Comparison of ENCODE assay signal across 22 cellular contexts in the genomic region with DNA sequence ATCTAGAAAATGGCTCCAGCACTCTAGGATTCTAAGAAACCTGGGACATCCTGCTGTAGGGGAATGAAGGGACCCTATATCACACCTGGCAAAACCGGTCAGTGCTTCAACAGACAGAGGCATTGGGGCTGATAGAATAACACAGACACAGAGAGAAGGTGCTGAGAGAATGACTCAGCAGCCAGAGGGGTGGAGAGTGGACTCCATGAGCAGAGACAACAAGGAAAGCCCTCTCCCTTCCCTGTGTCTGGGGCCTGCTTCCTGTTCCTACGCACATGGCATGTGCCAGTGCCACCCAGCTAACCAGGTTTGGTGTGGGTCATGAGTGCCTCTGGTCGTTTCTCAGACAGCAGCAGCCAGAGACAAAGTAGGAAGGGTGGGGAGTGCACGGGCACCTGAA.
DNase-seq lines count a peak whose midpoint lies in the region; ATAC-seq and TF ChIP-seq lines count a peak whose summit lies in the region.
"Had no signal": no experiment of that assay in that cellular context is flagged by ENCODE, and none has a peak within 500 bp of the region (broad histone marks: within the 10 kb centered on the region; RNA-seq: fewer than 3 reads in every experiment).

No MANE protein-coding gene starts in this region.

- H3K27me3 ChIP-seq in GM23338 (ENCODE audit: insufficient read depth) (peaks cover 13% of the 10 kb centered on the region; the same call in 1 of the 2 replicates), iPS-20b (ENCODE audit: insufficient read depth, low read length) (peaks cover 71% of the 10 kb centered on the region)
- H3K27me3 ChIP-seq: left lung had no signal

- H3K9ac ChIP-seq in iPS-20b (ENCODE audit: low read depth, low read length) = no peak overlapping the region

- no peaks in the 10 kb centered on the region for H4K20me1 ChIP-seq in GM23338 (replicated peaks; ENCODE audit: insufficient read depth)

- peaks cover 44% of the 10 kb centered on the region for H3K27me3 Mint-ChIP-seq in GM23338 (ENCODE audit: insufficient read depth, low read depth, poor library complexity)
- H3K27me3 Mint-ChIP-seq: activated naive CD8-positive, alpha-beta T cell had no signal

- H3K27ac ChIP-seq in GM23338 (ENCODE audit: low read depth) = no peak overlapping the region
- H3K27ac ChIP-seq in iPS-20b (ENCODE audit: low read length) = no peak overlapping the region
- H3K27ac ChIP-seq: esophagus squamous epithelium, left lung, prostate gland, tibial artery had no signal

- no peaks in the 10 kb centered on the region for H3K9me2 ChIP-seq in GM23338 (ENCODE audit: insufficient read depth)

- H3K27ac Mint-ChIP-seq in GM23338 = no peak overlapping the region
- H3K27ac Mint-ChIP-seq: activated naive CD8-positive, alpha-beta T cell; mesothelial cell of epicardium; stimulated activated naive B cell treated with anti-CD40 and anti-IgM and Interleukin-4, amounts not matched to agents 10 μg/mL and 1 μg/mL and 100 μg/mL, for 72 hours had no signal

- H3K9me3 Mint-ChIP-seq in GM23338 = no peaks in the 10 kb centered on the region
- H3K9me3 Mint-ChIP-seq: mesothelial cell of epicardium; neural crest cell; stimulated activated naive B cell treated with anti-CD40 and anti-IgM and Interleukin-4, amounts not matched to agents 10 μg/mL and 1 μg/mL and 100 μg/mL, for 72 hours had no signal

- no peak for TF ChIP-seq CTCF in GM23338 (conservative IDR thresholded peaks at IDR 0.05; ENCODE audit: low read depth in 2 of 2)

- in situ Hi-C loops in Caki2 (cut with HindIII; ENCODE audit: low pct_unique_long_range_greater_than_20kb, low sequenced_read_pairs) = no loop called here

- H3K9me3 ChIP-seq in iPS-20b (ENCODE audit: insufficient read depth, low read depth, low read length) = no peaks in the 10 kb centered on the region
- H3K9me3 ChIP-seq: esophagus squamous epithelium, left lung, prostate gland, tibial artery had no signal

- ATAC-seq in GM23338 (peak; percentile 61), HG02840 (IDR thresholded peaks at IDR 0.05; ENCODE audit: low FRiP score, unreplicated experiment) (no peak)
- ATAC-seq: left lung; stimulated activated naive B cell treated with anti-CD40 and anti-IgM and Interleukin-4, amounts not matched to agents 10 μg/mL and 1 μg/mL and 100 μg/mL, for 72 hours had no signal

- H3K4me1 ChIP-seq in GM23338 (ENCODE audit: insufficient read depth) (peaks cover 18% of the 10 kb centered on the region), iPS-20b (ENCODE audit: insufficient read depth, low read length) (peaks cover 30% of the 10 kb centered on the region; the same call in 1 of the 2 replicates)
- H3K4me1 ChIP-seq: esophagus squamous epithelium, left lung, prostate gland, tibial artery had no signal

- peak; percentile 12 for DNase-seq in Caki2 (ENCODE audit: low read depth)
- no peak for DNase-seq in GM23338 (ENCODE audit: low spot score)
- peak; percentile 47 for DNase-seq in RPMI7951 (ENCODE audit: low read depth)
- no peak for DNase-seq in COR-L47 (lab: John Stamatoyannopoulos, UW)
- DNase-seq in Kasumi-1 (lab: John Stamatoyannopoulos, UW) = no peak
- DNase-seq: CD4-positive, alpha-beta memory T cell; effector CD8-positive, alpha-beta T cell; esophagus squamous epithelium; KG1; left lung; NCI-H1048; NK-92 treated with Interleukin-12 subunit alpha and Interleukin-12 subunit beta, amount 100 ng/mL, for 24 hours; RPMI8226; stimulated activated naive B cell treated with anti-CD40 and anti-IgM and Interleukin-4, amounts not matched to agents 10 μg/mL and 1 μg/mL and 100 μg/mL, for 72 hours; T-helper 9 cell; tibial artery had no signal

- peak overlapping the region; percentile 58; the same call in 1 of the 2 replicates for H3K4me2 ChIP-seq in GM23338

- no peaks in the 10 kb centered on the region for H3K36me3 Mint-ChIP-seq in GM23338 (ENCODE audit: low read depth)
- H3K36me3 Mint-ChIP-seq: activated naive CD8-positive, alpha-beta T cell; CD4-positive, alpha-beta memory T cell; mesothelial cell of epicardium; stimulated activated naive B cell treated with anti-CD40 and anti-IgM and Interleukin-4, amounts not matched to agents 10 μg/mL and 1 μg/mL and 100 μg/mL, for 72 hours had no signal

- H3K79me2 ChIP-seq in GM23338 (replicated peaks; ENCODE audit: insufficient read depth) = no peaks in the 10 kb centered on the region

- H3F3A ChIP-seq in GM23338 (replicated peaks; ENCODE audit: low read depth) = no peaks in the 10 kb centered on the region

- H2AFZ ChIP-seq in GM23338 = peak overlapping the region; percentile 63

- H3K4me3 Mint-ChIP-seq in GM23338 = no peak overlapping the region
- H3K4me3 Mint-ChIP-seq: activated naive CD8-positive, alpha-beta T cell; mesothelial cell of epicardium; neural crest cell; stimulated activated naive B cell treated with anti-CD40 and anti-IgM and Interleukin-4, amounts not matched to agents 10 μg/mL and 1 μg/mL and 100 μg/mL, for 72 hours had no signal

- no peaks in the 10 kb centered on the region for H3K36me3 ChIP-seq in GM23338 (ENCODE audit: insufficient read depth)
- no peaks in the 10 kb centered on the region for H3K36me3 ChIP-seq in iPS-20b (ENCODE audit: insufficient read depth, low read depth, low read length)
- H3K36me3 ChIP-seq: esophagus squamous epithelium, left lung, prostate gland, tibial artery had no signal

- H3K4me3 ChIP-seq in GM23338 = no peak overlapping the region
- H3K4me3 ChIP-seq in iPS-20b (ENCODE audit: low read length) = peak overlapping the region; percentile 50; the same call in 1 of the 2 replicates
- H3K4me3 ChIP-seq: esophagus squamous epithelium, left lung, prostate gland, tibial artery had no signal

- H3K4me1 Mint-ChIP-seq in GM23338 = peaks cover 37% of the 10 kb centered on the region
- H3K4me1 Mint-ChIP-seq: stimulated activated naive B cell treated with anti-CD40 and anti-IgM and Interleukin-4, amounts not matched to agents 10 μg/mL and 1 μg/mL and 100 μg/mL, for 72 hours had no signal

TF ChIP-seq in GM23338, 12 proteins besides CTCF, POLR2A, EP300 and RAD21 (continues in another document):
- TF ChIP-seq ZNF331 (CRISPR knock-in tag; IDR thresholded peaks at IDR 0.05; ENCODE audit: low read depth) (no peak), CREB1 (CRISPR knock-in tag; IDR thresholded peaks at IDR 0.05; ENCODE audit: low read depth) (no peak), POLR2AphosphoS5 (IDR thresholded peaks at IDR 0.05; ENCODE audit: low read depth) (no peak), STAT1 (IDR thresholded peaks at IDR 0.05; ENCODE audit: unreplicated experiment) (no peak), ZNF114 (CRISPR knock-in tag; IDR thresholded peaks at IDR 0.05) (no peak), NANOG (IDR thresholded peaks at IDR 0.05; ENCODE audit: borderline replicate concordance) (no peak)
- TF ChIP-seq, protein P1, sequence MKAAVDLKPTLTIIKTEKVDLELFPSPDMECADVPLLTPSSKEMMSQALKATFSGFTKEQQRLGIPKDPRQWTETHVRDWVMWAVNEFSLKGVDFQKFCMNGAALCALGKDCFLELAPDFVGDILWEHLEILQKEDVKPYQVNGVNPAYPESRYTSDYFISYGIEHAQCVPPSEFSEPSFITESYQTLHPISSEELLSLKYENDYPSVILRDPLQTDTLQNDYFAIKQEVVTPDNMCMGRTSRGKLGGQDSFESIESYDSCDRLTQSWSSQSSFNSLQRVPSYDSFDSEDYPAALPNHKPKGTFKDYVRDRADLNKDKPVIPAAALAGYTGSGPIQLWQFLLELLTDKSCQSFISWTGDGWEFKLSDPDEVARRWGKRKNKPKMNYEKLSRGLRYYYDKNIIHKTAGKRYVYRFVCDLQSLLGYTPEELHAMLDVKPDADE (IDR thresholded peaks at IDR 0.05) = no peak

Comparison
In these comparisons a context has a peak if more than half of its experiments do, and no peak if none do; other contexts are left out.
1. DNase-seq: peak in Caki2 (single experiment) and RPMI7951 (single experiment); none in GM23338 (single experiment), COR-L47 (single experiment) and Kasumi-1 (0 of 2).